Comparison of ENCODE assay signal across 15 cellular contexts in genomic region chr3:70000563-70001081, GRCh38. TPM values are rescaled to one million over a fixed set of nuclear protein-coding genes. Genes with fewer than 3 reads are reported as not detected.
DNase-seq lines count a peak whose midpoint lies in the region; ATAC-seq, FAIRE-seq and TF ChIP-seq lines count a peak whose summit lies in the region.
"Had no signal": no experiment of that assay in that cellular context is flagged by ENCODE, and none has a peak within 500 bp of the region (broad histone marks: within the 10 kb centered on the region; RNA-seq: fewer than 3 reads in every experiment).

No MANE protein-coding gene starts in this region.

- peak overlapping the region; percentile 85 for H3K4me2 ChIP-seq in K562 (ENCODE audit: insufficient read depth, low read length)

- peak overlapping the region; percentile 63 to 75 for H3K9ac ChIP-seq in K562 (ENCODE audit: insufficient read depth in 1 of 2, low read depth in 2 of 2, low read length in 2 of 2)

- CTCF ChIA-PET in K562 (lab: Yijun Ruan, JAX; ENCODE audit: low intra/inter-chr PET ratio), result no interaction called here

- TF ChIP-seq EP300 in K562 (IDR thresholded peaks at IDR 0.05; ENCODE audit: low read length), result no peak

- peaks cover 0 to 5% of the 10 kb centered on the region in 2 experiments; a peak in 2 of 5 replicates for H3K4me1 ChIP-seq in K562 (replicated peaks in 1 of 2; ENCODE audit: control insufficient read depth in 2 of 2, insufficient read depth in 2 of 2, low read length in 2 of 2)

- TF ChIP-seq CTCF in K562 (IDR thresholded peaks at IDR 0.05 in 2 of 3, conservative IDR thresholded peaks at IDR 0.05 in 1 of 3; ENCODE audit: insufficient read depth in 2 of 3, low read depth in 1 of 3, low read length in 3 of 3) (no peak), GM10266 (IDR thresholded peaks at IDR 0.05; ENCODE audit: control insufficient read depth, insufficient read depth, low read depth, missing control alignments) (no peak)

- POLR2A ChIA-PET in K562 (lab: Yijun Ruan, JAX), result interaction anchor here (0.6 to 1.1 kb wide), 4 partner anchors 28 to 1626 kb away, joined by 3 to 4 read pairs (median 3); no protein-coding TSS in a partner anchor

- no peak for FAIRE-seq in K562 (lab: Jason Lieb, UNC)
- FAIRE-seq: D721Med had no signal

- peak overlapping the region; percentile 82 for H2AFZ ChIP-seq in K562 (ENCODE audit: low read depth, low read length)

- ATAC-seq in K562 (peak; percentile 49), GM18873 (IDR thresholded peaks at IDR 0.05; ENCODE audit: low FRiP score, unreplicated experiment) (no peak), GM21619 (IDR thresholded peaks at IDR 0.05; ENCODE audit: unreplicated experiment) (no peak), HG03045 (IDR thresholded peaks at IDR 0.05; ENCODE audit: unreplicated experiment) (no peak)

- no TSS peak for BruUV-seq in K562 (replicated peaks; lab: Mats Ljungman, UMichigan)

- no peaks in the 10 kb centered on the region for H3K36me3 ChIP-seq in K562 (ENCODE audit: control insufficient read depth, insufficient read depth, low read length)
- H3K36me3 ChIP-seq: ovary, vagina had no signal

- in situ Hi-C loops in K562 (cut with MboI), result no loop called here

- peak overlapping the region; percentile 53 for H3K4me3 ChIP-seq in K562
- H3K4me3 ChIP-seq: lung, ovary, vagina had no signal

- H3K9me1 ChIP-seq in K562 (ENCODE audit: control insufficient read depth, insufficient read depth, low read length), result no peaks in the 10 kb centered on the region

- no peaks in the 10 kb centered on the region for H4K20me1 ChIP-seq in K562 (replicated peaks; ENCODE audit: control insufficient read depth, insufficient read depth, low read length)

- TF ChIP-seq POLR2A in K562 (conservative IDR thresholded peaks at IDR 0.05), result no peak

- DNase-seq in A172 (ENCODE audit: low spot score) (peak; percentile 22), NCI-H2029 treated with DMSO at 0.1 percent for 48 hours (lab: John Stamatoyannopoulos, UW) (peak; percentile 22), K562 (ENCODE audit: extremely low read depth in 1 of 4, low spot score in 3 of 4) (peak; percentile 17 to 50 (median 22)), medulla oblongata (ENCODE audit: extremely low spot score) (peak; percentile 90), GM10266 (ENCODE audit: extremely low spot score) (no peak)
- DNase-seq: NCI-H2107, T1000 had no signal

- no peak for TF ChIP-seq RAD21 in K562 (CRISPR knock-in tag; conservative IDR thresholded peaks at IDR 0.05 in 1 of 2, IDR thresholded peaks at IDR 0.05 in 1 of 2)

- intact Hi-C loops in K562 (cut with micrococcal nuclease), result no loop called here

- no peaks in the 10 kb centered on the region for H3K27me3 ChIP-seq in K562 (ENCODE audit: control insufficient read depth in 2 of 2, insufficient read depth in 2 of 2, low read length in 2 of 2)
- H3K27me3 ChIP-seq: ovary, vagina had no signal

- H3K27ac ChIP-seq in K562 (ENCODE audit: extremely low read depth, low read depth, low read length), result peak overlapping the region; percentile 79

- no peaks in the 10 kb centered on the region; the same call in 1 of the 2 replicates for H3K9me3 ChIP-seq in K562 (replicated peaks; ENCODE audit: control insufficient read depth, insufficient read depth, low read depth, low read length)
- H3K9me3 ChIP-seq: ovary, vagina had no signal

- 0% methylated on average over 4 of the region's 4 CpGs for WGBS in K562 (ENCODE audit: insufficient coverage, low coverage, missing lambda C conversion rate)

- H3K79me2 ChIP-seq in K562 (ENCODE audit: control insufficient read depth, insufficient read depth, low read length), result no peaks in the 10 kb centered on the region

TF ChIP-seq in K562, 482 proteins besides CTCF, POLR2A, EP300 and RAD21 (continues in another document):
- TF ChIP-seq MTA3 (IDR thresholded peaks at IDR 0.05; ENCODE audit: borderline replicate concordance) (no peak), NR1H2 (CRISPR knock-in tag; IDR thresholded peaks at IDR 0.05) (no peak), AFF1 (IDR thresholded peaks at IDR 0.05; ENCODE audit: low read depth in 1 of 2, partially characterized antibody in 2 of 2) (no peak), RBM39 (optimal IDR thresholded peaks at IDR 0.05; ENCODE audit: low read depth, low read length) (no peak), DDX20 (tag; IDR thresholded peaks at IDR 0.05; ENCODE audit: low read depth) (no peak), ZBTB34 (CRISPR knock-in tag; IDR thresholded peaks at IDR 0.05) (no peak), ZNF232 (CRISPR knock-in tag; IDR thresholded peaks at IDR 0.05) (no peak), CEBPB (tag; IDR thresholded peaks at IDR 0.05) (peak; percentile 86), FOXA3 (CRISPR knock-in tag; conservative IDR thresholded peaks at IDR 0.05 in 1 of 2, IDR thresholded peaks at IDR 0.05 in 1 of 2) (peak in 1 of 2 experiments; percentile 46; a peak in 2 of 4 replicates), MCM2 (IDR thresholded peaks at IDR 0.05; ENCODE audit: low read depth) (no peak), CEBPG (CRISPR knock-in tag; IDR thresholded peaks at IDR 0.05) (no peak), CEBPG (tag; conservative IDR thresholded peaks at IDR 0.05 in 1 of 2, IDR thresholded peaks at IDR 0.05 in 1 of 2) (peak; percentile 44 to 51; a peak in 1 of 4 replicates)
- TF ChIP-seq, protein P1, sequence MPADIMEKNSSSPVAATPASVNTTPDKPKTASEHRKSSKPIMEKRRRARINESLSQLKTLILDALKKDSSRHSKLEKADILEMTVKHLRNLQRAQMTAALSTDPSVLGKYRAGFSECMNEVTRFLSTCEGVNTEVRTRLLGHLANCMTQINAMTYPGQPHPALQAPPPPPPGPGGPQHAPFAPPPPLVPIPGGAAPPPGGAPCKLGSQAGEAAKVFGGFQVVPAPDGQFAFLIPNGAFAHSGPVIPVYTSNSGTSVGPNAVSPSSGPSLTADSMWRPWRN (IDR thresholded peaks at IDR 0.05; ENCODE audit: low read depth), result no peak

RNA-seq across cellular contexts. Expression of gene SAMMSON, which starts 1.1 kb away (rescaled TPM):
- 0.12 and 0.84 TPM in 2 replicates for total RNA-seq in A172 (2014; rRNA removed; shearing (Covaris generic))
- 3.4 and 12.0 TPM in 2 replicates for total RNA-seq in K562 (2011; cell fraction: chromatin; rRNA removed; ENCODE audit: low replicate concordance)
- 1.8 and 3.3 TPM in 2 replicates for total RNA-seq in K562 (2011; cell fraction: nucleolus; rRNA removed)
- total RNA-seq in K562 (2011; cell fraction: nucleoplasm; rRNA removed), result 8.1 and 10.4 TPM in 2 replicates
- 0.90 and 2.0 TPM in 2 replicates for total RNA-seq in K562 (2014; rRNA removed)
- 4.4 and 4.8 TPM in 2 replicates for total RNA-seq in K562 (2014; rRNA removed; fragmentation: Illumina TruSeq; extraction: Trizol)
- total RNA-seq in K562 (2015; rRNA removed; fragmentation: Illumina TruSeq; extraction: Trizol), result 2.3 and 2.4 TPM in 2 replicates
- total RNA-seq in K562 (2021), result 1.3 and 1.8 TPM in 2 replicates
- 0.65 TPM in 1 of 2 replicates, not detected in the other for polyA plus RNA-seq in K562 (2011; rRNA removed)
- 0.12 TPM in 1 of 2 replicates, not detected in the other for polyA plus RNA-seq in K562 (2011; cell fraction: cytosol; rRNA removed)
- polyA plus RNA-seq in K562 (2011; cell fraction: nucleus; rRNA removed), result 0.27 and 1.1 TPM in 2 replicates
- 0.70 and 1.4 TPM in 2 replicates for polyA plus RNA-seq in K562 (2012)
- polyA plus RNA-seq in K562 (2014; fragmentation: Illumina TruSeq; extraction: Trizol), result 1.7 and 2.0 TPM in 2 replicates
- 1 to 10 TPM; 1.3 to 1.9 TPM for polyA plus RNA-seq in K562 (2014; fragmentation: Nextera tagmentation; extraction: Ambion mirVana)
- polyA plus RNA-seq in K562 (2014; rRNA removed), result 1.9 and 2.2 TPM in 2 replicates
- polyA minus RNA-seq in K562 (2011; rRNA and poly(A)+ RNA removed), result 0.54 and 2.9 TPM in 2 replicates
- polyA minus RNA-seq in K562 (2011; cell fraction: cytosol; rRNA and poly(A)+ RNA removed), result 0.86 TPM in 1 of 2 replicates, not detected in the other
- 1.00 and 3.8 TPM in 2 replicates for polyA minus RNA-seq in K562 (2011; cell fraction: nucleus; rRNA and poly(A)+ RNA removed)
- total RNA-seq: activated T-helper 2 cell treated with anti-CD3 and anti-CD28 coated beads, Interferon-gamma antibody, Interleukin-2, Interleukin-4, amounts not matched to agents 10 μg/mL and 5 μg/mL and 100 μg/mL, durations not matched to agents 14 hours and 24 hours and 36 hours; vagina had no signal
- polyA plus RNA-seq: lung had no signal
